Comparison of ENCODE assay signal across 25 cellular contexts in the genomic region with DNA sequence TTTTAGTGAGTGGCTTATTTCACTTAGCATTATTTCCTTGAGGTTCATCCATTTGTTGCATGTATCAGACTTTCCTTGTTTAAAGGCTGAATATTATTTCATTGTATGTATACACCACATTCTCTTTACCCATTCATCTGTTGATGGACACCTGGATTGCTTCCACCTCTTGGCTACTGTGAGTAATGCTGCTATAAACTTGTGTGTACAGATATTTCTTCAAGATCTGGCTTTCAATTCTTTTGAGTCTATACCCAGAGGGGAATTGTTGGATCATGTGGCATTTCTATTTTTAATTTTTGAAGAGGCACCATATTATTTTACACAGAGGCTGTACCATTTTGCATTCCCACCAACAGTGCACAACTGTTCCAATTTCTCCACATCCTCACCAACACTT.
"Had no signal": no experiment of that assay in that cellular context is flagged by ENCODE, and none has a peak within 500 bp of the region (broad histone marks: within the 10 kb centered on the region; RNA-seq: fewer than 3 reads in every experiment).

No MANE protein-coding gene starts in this region.

- H3K27ac ChIP-seq: adrenal gland, body of pancreas, lower lobe of right lung, ovary, sigmoid colon, tibial nerve had no signal

- H3K36me3 ChIP-seq: adrenal gland, left lung, lower lobe of right lung, ovary, sigmoid colon, tibial nerve had no signal

- H3K27me3 ChIP-seq: adrenal gland, body of pancreas, ovary, sigmoid colon, tibial nerve had no signal

- H3K27ac Mint-ChIP-seq: activated B cell treated with CpG ODN at 0.5 μM for 24 hours; activated naive CD8-positive, alpha-beta T cell treated with anti-CD3 and anti-CD28 coated beads for 36 hours; activated T-cell treated with anti-CD3 and anti-CD28 coated beads, Interleukin-2, amount 50 U/mL, for 72 hours; effector memory CD8-positive, alpha-beta T cell; nephron progenitor cell; progenitor cell of endocrine pancreas; T-helper 2 cell treated with Interferon-gamma antibody and Interleukin-4, amounts not matched to agents 5 μg/mL and 100 μg/mL, for 36 hours had no signal

- H3K4me1 ChIP-seq: adrenal gland, body of pancreas, lower lobe of right lung, sigmoid colon had no signal

- H3K4me3 Mint-ChIP-seq: activated B cell treated with CpG ODN at 0.5 μM for 24 hours; activated naive CD8-positive, alpha-beta T cell treated with anti-CD3 and anti-CD28 coated beads for 36 hours; activated T-cell treated with anti-CD3 and anti-CD28 coated beads, Interleukin-2, amount 50 U/mL, for 72 hours; effector memory CD8-positive, alpha-beta T cell; nephron progenitor cell; T-helper 2 cell treated with Interferon-gamma antibody and Interleukin-4, amounts not matched to agents 5 μg/mL and 100 μg/mL, for 36 hours had no signal

- DNase-seq: activated B cell treated with CpG ODN at 0.5 μM for 24 hours; activated naive CD4-positive, alpha-beta T cell; activated naive CD8-positive, alpha-beta T cell treated with anti-CD3 and anti-CD28 coated beads for 36 hours; activated T-cell treated with anti-CD3 and anti-CD28 coated beads for 4 hours; activated T-cell treated with anti-CD3 and anti-CD28 coated beads, Interleukin-2, amount 50 U/mL, for 72 hours; adrenal gland; aorta; body of pancreas; cortex of kidney; effector memory CD8-positive, alpha-beta T cell; glutamatergic neuron; left lung; lower lobe of right lung; nephron progenitor cell; ovary; sigmoid colon; stimulated activated CD4-positive, alpha-beta T cell treated with anti-CD3 and anti-CD28 coated beads, Interleukin-15, amount 100 ng/mL, for 24 hours; stimulated activated CD4-positive, alpha-beta T cell treated with anti-CD3 and anti-CD28 coated beads, Interleukin-2, amount 100 ng/mL, for 24 hours; stimulated activated naive CD4-positive, alpha-beta T cell treated with Interleukin-2 at 50 U/mL for 16 hours; T-helper 1 cell had no signal

- ATAC-seq: body of pancreas; effector memory CD8-positive, alpha-beta T cell; esophagus mucosa; left lung; lower lobe of right lung had no signal

- H3K9me3 Mint-ChIP-seq: activated B cell treated with CpG ODN at 0.5 μM for 24 hours; effector memory CD8-positive, alpha-beta T cell had no signal

- H3K4me3 ChIP-seq: adrenal gland, body of pancreas, left lung, lower lobe of right lung, ovary, sigmoid colon, smooth muscle cell, tibial nerve had no signal

- H3K4me2 ChIP-seq: smooth muscle cell had no signal

- H3K9me3 ChIP-seq: adrenal gland, body of pancreas, lower lobe of right lung, ovary had no signal
